ENCODE assay signal across 10 cellular contexts in genomic region chr9:96025995-96026572, GRCh38.
DNase-seq lines count a peak whose midpoint lies in the region; TF ChIP-seq lines count a peak whose summit lies in the region.
"Had no signal": no experiment of that assay in that cellular context is flagged by ENCODE, and none has a peak within 500 bp of the region (broad histone marks: within the 10 kb centered on the region; RNA-seq: fewer than 3 reads in every experiment).

No MANE protein-coding gene starts in this region.

- H3K4me3 ChIP-seq in BE2C (ENCODE audit: low read depth, low read length) = no peak overlapping the region
- H3K4me3 ChIP-seq in GM12875 (ENCODE audit: low read depth, low read length) = no peak overlapping the region
- no peak overlapping the region for H3K4me3 ChIP-seq in choroid plexus epithelial cell (ENCODE audit: low read depth, low read length)

- no peaks in the 10 kb centered on the region for H3K36me3 ChIP-seq in BE2C

- intact Hi-C loops in posterior vena cava (cut with DNase I) = no loop called here

- DNase-seq in BE2C = peak; percentile 30
- DNase-seq in choroid plexus epithelial cell (ENCODE audit: low read depth) = no peak
- DNase-seq in mesenteric fat pad (ENCODE audit: low spot score) = peak; percentile 86
- no peak for DNase-seq in NCI-H2081 (lab: John Stamatoyannopoulos, UW)
- DNase-seq in pons (ENCODE audit: low spot score) = no peak
- no peak for DNase-seq in posterior vena cava (ENCODE audit: low spot score)
- no peak for DNase-seq in NK-92 (lab: John Stamatoyannopoulos, UW; ENCODE audit: unreplicated experiment)
- DNase-seq: Karpas-422; stimulated activated CD4-positive, alpha-beta T cell treated with anti-CD3 and anti-CD28 coated beads, Interleukin-4, amount 100 ng/mL, for 4 hours had no signal

- peaks cover 15% of the 10 kb centered on the region for H3K4me1 ChIP-seq in BE2C

- H3K9me3 ChIP-seq in BE2C = no peaks in the 10 kb centered on the region

- peaks cover 13% of the 10 kb centered on the region for H3K27me3 ChIP-seq in BE2C

- TF ChIP-seq CTCF in BE2C (IDR thresholded peaks at IDR 0.05; ENCODE audit: low read depth, low read length) (0 out of 2 replicates have a peak, but pooled peaks have one; percentile 21), GM12875 (IDR thresholded peaks at IDR 0.05; ENCODE audit: borderline replicate concordance, insufficient read depth, low read depth, low read length) (peak; percentile 17; the same call in 1 of the 2 replicates), choroid plexus epithelial cell (conservative IDR thresholded peaks at IDR 0.05; ENCODE audit: low read depth, low read length) (peak; percentile 13)

Comparison
In these comparisons a context has a peak if more than half of its experiments do, and no peak if none do; other contexts are left out.
1. DNase-seq: peak in BE2C (single experiment) and mesenteric fat pad (single experiment); none in choroid plexus epithelial cell (single experiment), NCI-H2081 (0 of 2), pons (single experiment), posterior vena cava (single experiment) and NK-92 (single experiment).
2. Peak in every context shown above with its lines, with median percentiles within 50 percentile points of each other: CTCF ChIP-seq.